In the genomic region with DNA sequence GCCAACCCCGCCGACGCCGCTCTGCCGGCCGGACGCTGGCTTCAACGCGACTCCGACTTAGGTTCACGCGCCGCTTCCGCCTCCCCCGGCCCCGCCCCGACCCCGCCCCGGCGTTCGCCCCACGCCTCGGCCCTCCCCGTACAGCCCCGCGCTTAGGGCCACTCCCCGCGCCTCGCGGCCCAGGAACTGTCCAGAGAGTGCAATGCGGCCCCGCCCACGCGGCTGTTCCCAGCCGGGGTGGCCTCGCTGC, we compare ENCODE assay signal across 8 cellular contexts. TPM values are rescaled to one million over a fixed set of nuclear protein-coding genes. Genes with fewer than 3 reads are reported as not detected.
DNase-seq lines count a peak whose midpoint lies in the region; ATAC-seq and TF ChIP-seq lines count a peak whose summit lies in the region.

A gene with protein sequence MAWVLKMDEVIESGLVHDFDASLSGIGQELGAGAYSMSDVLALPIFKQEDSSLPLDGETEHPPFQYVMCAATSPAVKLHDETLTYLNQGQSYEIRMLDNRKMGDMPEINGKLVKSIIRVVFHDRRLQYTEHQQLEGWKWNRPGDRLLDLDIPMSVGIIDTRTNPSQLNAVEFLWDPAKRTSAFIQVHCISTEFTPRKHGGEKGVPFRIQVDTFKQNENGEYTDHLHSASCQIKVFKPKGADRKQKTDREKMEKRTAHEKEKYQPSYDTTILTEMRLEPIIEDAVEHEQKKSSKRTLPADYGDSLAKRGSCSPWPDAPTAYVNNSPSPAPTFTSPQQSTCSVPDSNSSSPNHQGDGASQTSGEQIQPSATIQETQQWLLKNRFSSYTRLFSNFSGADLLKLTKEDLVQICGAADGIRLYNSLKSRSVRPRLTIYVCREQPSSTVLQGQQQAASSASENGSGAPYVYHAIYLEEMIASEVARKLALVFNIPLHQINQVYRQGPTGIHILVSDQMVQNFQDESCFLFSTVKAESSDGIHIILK (minus strand): TSS at position 78 of the 250 bp plus-strand sequence. CDS start 557 bp downstream, outside the sequence.

- peak within 1 kb of the TSS; percentile 97 for H3K4me2 ChIP-seq in KMS-11

- peak within 1 kb of the TSS; percentile 75 for H2AFZ ChIP-seq in KMS-11 (ENCODE audit: low read depth)

- ATAC-seq in GM18517 (IDR thresholded peaks at IDR 0.05; ENCODE audit: unreplicated experiment) = no peak
- ATAC-seq in GM18861 (IDR thresholded peaks at IDR 0.05; ENCODE audit: unreplicated experiment) = no peak

- peak within 1 kb of the TSS; percentile 83 for H3K4me3 ChIP-seq in BE2C (ENCODE audit: low read depth, low read length)
- no peak within 1 kb of the TSS for H3K4me3 ChIP-seq in KMS-11 (IDR thresholded peaks at IDR 0.05; ENCODE audit: insufficient read depth, low read depth, low read length)
- peak within 1 kb of the TSS; percentile 94 to 96 for H3K4me3 ChIP-seq in ascending aorta
- peak within 1 kb of the TSS; percentile 86 for H3K4me3 ChIP-seq in iPS-18a (ENCODE audit: low read length)

- intact Hi-C loops in ascending aorta (cut with DNase I) = loop anchor here (2.0 to 10.0 kb wide), 5 partner anchors 47 to 1333 kb away; a partner anchor contains a TSS

- H3K9ac ChIP-seq in KMS-11 (peak within 1 kb of the TSS; percentile 93), iPS-18a (ENCODE audit: low read length) (peak within 1 kb of the TSS; percentile 81)

- H3K27me3 ChIP-seq in BE2C (no peaks in the 10 kb centered on the region), KMS-11 (ENCODE audit: insufficient read depth, low read depth) (no peaks in the 10 kb centered on the region), ascending aorta (no peaks in the 10 kb centered on the region), iPS-18a (ENCODE audit: control insufficient read depth, insufficient read depth, low read length) (no peaks in the 10 kb centered on the region)

- TF ChIP-seq CTCF in BE2C (IDR thresholded peaks at IDR 0.05; ENCODE audit: low read depth, low read length) = no peak
- TF ChIP-seq CTCF in KMS-11 (conservative IDR thresholded peaks at IDR 0.05; ENCODE audit: low read depth, low read length) = no peak
- no peak for TF ChIP-seq CTCF in ascending aorta (IDR thresholded peaks at IDR 0.05)

- no peaks in the 10 kb centered on the region for H3K36me3 ChIP-seq in BE2C
- H3K36me3 ChIP-seq in KMS-11 (ENCODE audit: insufficient read depth) = no peaks in the 10 kb centered on the region
- no peaks in the 10 kb centered on the region for H3K36me3 ChIP-seq in ascending aorta
- H3K36me3 ChIP-seq in iPS-18a (ENCODE audit: control insufficient read depth, low read depth, low read length) = no peaks in the 10 kb centered on the region

- no peaks in the 10 kb centered on the region for H3K4me1 ChIP-seq in BE2C
- H3K4me1 ChIP-seq in KMS-11 (ENCODE audit: low read depth, poor library complexity, severe bottlenecking) = peaks cover 28% of the 10 kb centered on the region
- H3K4me1 ChIP-seq in ascending aorta = peaks cover 8 to 18% of the 10 kb centered on the region in 2 donors
- peaks cover 22% of the 10 kb centered on the region for H3K4me1 ChIP-seq in iPS-18a (ENCODE audit: control insufficient read depth, low read depth, low read length)

- DNase-seq in BE2C (no peak), ascending aorta (ENCODE audit: low spot score in 2 of 2) (no peak), cerebellar cortex (ENCODE audit: low spot score) (no peak)
- DNase-seq in stimulated activated CD4-positive, alpha-beta T cell treated with anti-CD3 and anti-CD28 coated beads, Interleukin-4, amount 100 ng/mL, for 48 hours (ENCODE audit: low read depth in 2 of 2) = peak; percentile 98 to 99

- H3K79me2 ChIP-seq in KMS-11 (ENCODE audit: insufficient read depth, low read depth) = peaks cover 45% of the 10 kb centered on the region

- no peaks in the 10 kb centered on the region for H3K9me3 ChIP-seq in BE2C
- H3K9me3 ChIP-seq in ascending aorta = no peaks in the 10 kb centered on the region
- H3K9me3 ChIP-seq in iPS-18a (ENCODE audit: control insufficient read depth, low read depth, low read length) = no peaks in the 10 kb centered on the region

- H4K20me1 ChIP-seq in KMS-11 (ENCODE audit: insufficient read depth) = peaks cover 24% of the 10 kb centered on the region; the same call in 1 of the 2 replicates

- peak within 1 kb of the TSS; percentile 99 for H3K27ac ChIP-seq in KMS-11
- H3K27ac ChIP-seq in ascending aorta = peak within 1 kb of the TSS; percentile 97
- H3K27ac ChIP-seq in iPS-18a (ENCODE audit: low read length) = peak within 1 kb of the TSS; percentile 86

RNA-seq across cellular contexts. Expression of the gene that starts here (rescaled TPM):
- 36.4 TPM for polyA plus RNA-seq in BE2C (2012; ENCODE audit: insufficient read depth, insufficient read length, low read depth)
- 55.8 TPM for total RNA-seq in ascending aorta

Comparison
In these comparisons a context has a peak if more than half of its experiments do, and no peak if none do; other contexts are left out.
1. DNase-seq: peak in stimulated activated CD4-positive, alpha-beta T cell treated with anti-CD3 and anti-CD28 coated beads, Interleukin-4, amount 100 ng/mL, for 48 hours (2 of 2); none in BE2C (single experiment), ascending aorta (0 of 2) and cerebellar cortex (single experiment).
2. Peak in every context shown above with its lines, with median percentiles within 50 percentile points of each other: H3K27ac ChIP-seq.